ENCODE assay signal across 9 cellular contexts in the genomic region with DNA sequence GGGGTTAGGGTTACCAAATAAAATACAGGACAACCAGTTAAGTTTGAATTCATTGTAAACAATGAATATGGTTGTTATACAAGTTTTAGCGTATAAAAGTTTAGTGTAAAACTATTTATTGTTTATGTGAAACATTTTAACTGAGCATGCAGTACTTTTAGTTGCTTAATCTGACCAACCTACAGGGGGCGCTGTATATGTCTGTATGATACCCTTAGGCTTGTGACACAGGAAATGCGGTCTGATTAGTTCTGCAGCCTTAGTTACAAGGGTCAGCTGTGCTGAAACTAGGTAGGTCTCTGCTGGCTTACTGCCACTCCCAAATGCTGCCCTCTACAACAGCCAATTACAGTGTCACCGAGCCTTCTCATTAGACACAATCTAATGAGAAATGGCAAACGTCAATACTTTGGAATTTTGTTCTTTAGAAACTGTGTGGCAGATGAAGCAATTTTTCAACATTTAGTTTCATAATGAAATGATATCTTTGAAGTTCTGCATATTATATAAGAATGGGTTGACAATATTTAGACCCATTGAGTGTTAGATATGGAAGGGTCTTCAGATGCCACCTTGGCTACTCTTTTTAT. TPM values are rescaled to one million over a fixed set of nuclear protein-coding genes. Genes with fewer than 3 reads are reported as not detected.
DNase-seq lines count a peak whose midpoint lies in the region; ATAC-seq and TF ChIP-seq lines count a peak whose summit lies in the region.
"Had no signal": no experiment of that assay in that cellular context is flagged by ENCODE, and none has a peak within 500 bp of the region (broad histone marks: within the 10 kb centered on the region; RNA-seq: fewer than 3 reads in every experiment).

No MANE protein-coding gene starts in this region.

- DNase-seq in ELR (ENCODE audit: low read depth) = peak; percentile 56
- DNase-seq in OCI-LY7 (ENCODE audit: low spot score) = peak; percentile 84
- DNase-seq in glutamatergic neuron = no peak
- no peak for DNase-seq in activated T-cell treated with anti-CD3 and anti-CD28 coated beads, Interleukin-2, amount 50 U/mL, for 1 hour
- no peak for DNase-seq in DMS79 treated with DMSO at 0.1 percent for 48 hours (lab: John Stamatoyannopoulos, UW)
- no peak for DNase-seq in prostate gland (ENCODE audit: low spot score)

- H3K9me3 ChIP-seq in OCI-LY7 (ENCODE audit: low read length) (peaks cover 8% of the 10 kb centered on the region; the same call in 1 of the 2 replicates), prostate gland (no peaks in the 10 kb centered on the region)

- H2AFZ ChIP-seq in OCI-LY7 (ENCODE audit: low read length) = no peak overlapping the region
- H2AFZ ChIP-seq: parathyroid adenoma had no signal

- no peak for TF ChIP-seq POLR2A in prostate gland (IDR thresholded peaks at IDR 0.05)

- TF ChIP-seq CTCF in OCI-LY7 (conservative IDR thresholded peaks at IDR 0.05; ENCODE audit: low read length) (peak; percentile 98), glutamatergic neuron (IDR thresholded peaks at IDR 0.05; ENCODE audit: partially characterized antibody, unreplicated experiment) (peak; percentile 81), prostate gland (IDR thresholded peaks at IDR 0.05) (peak in 1 of 4 experiments; percentile 33)

- no peaks in the 10 kb centered on the region for H3K79me2 ChIP-seq in OCI-LY7 (ENCODE audit: insufficient read depth, low read depth, low read length)
- H3K79me2 ChIP-seq: parathyroid adenoma had no signal

- H3K27ac ChIP-seq in OCI-LY7 (ENCODE audit: low read depth, low read length, poor library complexity, severe bottlenecking) = no peak overlapping the region
- H3K27ac ChIP-seq in prostate gland = no peak overlapping the region
- H3K27ac ChIP-seq: parathyroid adenoma had no signal

- WGBS in prostate gland = 73% methylated on average over 5 of the region's 5 CpGs

- ATAC-seq in GM19328 (IDR thresholded peaks at IDR 0.05; ENCODE audit: unreplicated experiment) = peak; percentile 88
- peak; percentile 77 for ATAC-seq in HG03108 (IDR thresholded peaks at IDR 0.05; ENCODE audit: unreplicated experiment)

- H3K4me3 ChIP-seq in OCI-LY7 (ENCODE audit: low read depth, low read length, poor library complexity, severe bottlenecking) = no peak overlapping the region
- no peak overlapping the region for H3K4me3 ChIP-seq in prostate gland

- intact Hi-C loops in OCI-LY7 (cut with micrococcal nuclease; ENCODE audit: unreplicated experiment) = loop anchor here (1.0 kb wide), 1 partner anchor 332 kb away; no protein-coding TSS in a partner anchor
- intact Hi-C loops in prostate gland (cut with DNase I) = no loop called here

- no peaks in the 10 kb centered on the region for H3K4me1 Mint-ChIP-seq in glutamatergic neuron (ENCODE audit: low read depth, unreplicated experiment)

- H3K9me2 ChIP-seq in OCI-LY7 (ENCODE audit: insufficient read depth, low read length) = no peaks in the 10 kb centered on the region

- no peak overlapping the region for H3K4me2 ChIP-seq in OCI-LY7 (ENCODE audit: low read length)

- POLR2A ChIA-PET in OCI-LY7 (lab: Charles Lee) = interaction anchor here (0.6 kb wide), 1 partner anchor 97 kb away, joined by 3 read pairs; no protein-coding TSS in a partner anchor

- H3K27me3 ChIP-seq in prostate gland (replicated peaks; ENCODE audit: insufficient read depth) = no peaks in the 10 kb centered on the region

- no peaks in the 10 kb centered on the region for H4K20me1 ChIP-seq in OCI-LY7 (ENCODE audit: insufficient read depth, low read length)

- H3K9me3 Mint-ChIP-seq in glutamatergic neuron (ENCODE audit: unreplicated experiment) = no peaks in the 10 kb centered on the region

- no peaks in the 10 kb centered on the region for H3K36me3 ChIP-seq in OCI-LY7 (ENCODE audit: insufficient read depth, low read length)
- no peaks in the 10 kb centered on the region for H3K36me3 ChIP-seq in prostate gland

- no TSS peak for BruUV-seq in OCI-LY7 (replicated peaks; lab: Mats Ljungman, UMichigan)

- H3K4me1 ChIP-seq in OCI-LY7 (ENCODE audit: insufficient read depth, low read length, poor library complexity, severe bottlenecking) = peaks cover 4% of the 10 kb centered on the region
- H3K4me1 ChIP-seq in prostate gland (replicated peaks) = no peaks in the 10 kb centered on the region
- H3K4me1 ChIP-seq: parathyroid adenoma had no signal

- no peak overlapping the region for H3K27ac Mint-ChIP-seq in glutamatergic neuron (ENCODE audit: unreplicated experiment)

- no peaks in the 10 kb centered on the region for H3K36me3 Mint-ChIP-seq in glutamatergic neuron (ENCODE audit: unreplicated experiment)

- H3K27me3 Mint-ChIP-seq in glutamatergic neuron (ENCODE audit: unreplicated experiment) = no peaks in the 10 kb centered on the region

- no peak overlapping the region for H3K4me3 Mint-ChIP-seq in glutamatergic neuron (ENCODE audit: unreplicated experiment)

- CTCF ChIA-PET in OCI-LY7 (lab: Charles Lee; ENCODE audit: unreplicated experiment) = no interaction called here

RNA-seq across cellular contexts. Expression of a gene that starts 56.2 kb away (rescaled TPM):
- total RNA-seq in OCI-LY7 (2014; rRNA removed; shearing (Covaris generic)) = 2.3 and 5.7 TPM in 2 replicates
- total RNA-seq in OCI-LY7 (2022) (5.9 and 6.2 TPM in 2 replicates), glutamatergic neuron (ENCODE audit: unreplicated experiment) (3.2 TPM), prostate gland (1 to 10 TPM; 2.6 to 5.1 TPM)

Comparison
In these comparisons a context has a peak if more than half of its experiments do, and no peak if none do; other contexts are left out.
1. DNase-seq: peak in ELR (single experiment) and OCI-LY7 (single experiment); none in glutamatergic neuron (single experiment), activated T-cell treated with anti-CD3 and anti-CD28 coated beads, Interleukin-2, amount 50 U/mL, for 1 hour (single experiment), DMS79 treated with DMSO at 0.1 percent for 48 hours (single experiment) and prostate gland (single experiment).